In the genomic region with DNA sequence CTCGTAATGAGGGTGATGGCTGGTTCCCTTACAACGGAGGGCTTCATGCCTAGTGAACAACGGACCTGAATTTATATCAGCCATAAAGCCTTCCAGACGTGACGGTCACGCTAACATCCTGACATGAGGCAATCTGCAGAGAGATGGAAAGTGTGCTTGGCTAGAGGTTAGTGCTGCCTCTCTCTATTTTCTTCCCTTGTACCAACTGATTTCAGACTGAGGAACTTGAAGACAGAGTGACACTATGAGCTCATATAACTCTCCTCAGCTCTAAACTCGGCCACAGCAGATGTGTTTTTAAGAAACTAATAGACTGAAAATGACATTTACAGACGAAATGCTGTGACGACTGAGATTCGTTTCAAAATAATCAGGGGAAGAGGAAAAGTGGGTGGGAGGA, we compare ENCODE assay signal across 12 cellular contexts.
A peak's percentile ranks its signal among the peaks of the same experiment; 100 is the strongest.
DNase-seq lines count a peak whose midpoint lies in the region; TF ChIP-seq lines count a peak whose summit lies in the region.
"Had no signal": no experiment of that assay in that cellular context is flagged by ENCODE, and none has a peak within 500 bp of the region (broad histone marks: within the 10 kb centered on the region; RNA-seq: fewer than 3 reads in every experiment).

No MANE protein-coding gene starts in this region.

- H3K9ac ChIP-seq in BLaER1 treated with 17β-estradiol and CSF1 and Interleukin-3, amounts not matched to agents 10 nM and 100 nM = peak overlapping the region in 8 of 11 experiments; percentile 38 to 77 (median 64); a peak in 14 of 22 replicates
- 0 out of 2 replicates have a peak overlapping the region, but pooled peaks have one; percentile 18 for H3K9ac ChIP-seq in GM23248

- peaks cover 56% of the 10 kb centered on the region for H3K4me1 Mint-ChIP-seq in nephron

- H3K36me3 ChIP-seq in BLaER1 treated with 17β-estradiol and CSF1 and Interleukin-3, amounts not matched to agents 10 nM and 100 nM = no peaks in the 10 kb centered on the region; a peak in 1 of 22 replicates
- no peaks in the 10 kb centered on the region for H3K36me3 ChIP-seq in GM23248 (ENCODE audit: low read depth)
- H3K36me3 ChIP-seq in brain microvascular endothelial cell (replicated peaks) = no peaks in the 10 kb centered on the region
- H3K36me3 ChIP-seq: SJCRH30 had no signal

- H3K36me3 Mint-ChIP-seq in nephron (ENCODE audit: low read depth) = peaks cover under 1% of the 10 kb centered on the region

- intact Hi-C loops in dorsolateral prefrontal cortex (cut with DNase I) = no loop called here

- no peaks in the 10 kb centered on the region for H3K9me2 ChIP-seq in GM23248 (ENCODE audit: insufficient read depth)

- peak overlapping the region; percentile 83 to 96 (median 88) for H3K4me2 ChIP-seq in BLaER1 treated with 17β-estradiol and CSF1 and Interleukin-3, amounts not matched to agents 10 nM and 100 nM
- peak overlapping the region; percentile 41 for H3K4me2 ChIP-seq in GM23248 (ENCODE audit: unreplicated experiment)

- H3K4me3 Mint-ChIP-seq in nephron = no peak overlapping the region

- 24 to 26% methylated on average over 10 of the region's 10 CpGs for WGBS in GM23248 (ENCODE audit: low coverage in 1 of 2, low lambda C conversion rate in 2 of 2, missing lambda C conversion rate in 2 of 2), 2 experiments

- H4K20me1 ChIP-seq in BLaER1 treated with 17β-estradiol and CSF1 and Interleukin-3, amounts not matched to agents 10 nM and 100 nM = peaks cover 0 to 7% (median 0%) of the 10 kb centered on the region in 11 experiments; a peak in 2 of 22 replicates
- no peaks in the 10 kb centered on the region for H4K20me1 ChIP-seq in GM23248 (ENCODE audit: insufficient read depth)

- no peaks in the 10 kb centered on the region; the same call in 1 of the 2 replicates for H3F3A ChIP-seq in GM23248 (ENCODE audit: insufficient read depth)

- peak overlapping the region in 8 of 11 experiments; percentile 42 to 89 (median 78); a peak in 15 of 22 replicates for H3K27ac ChIP-seq in BLaER1 treated with 17β-estradiol and CSF1 and Interleukin-3, amounts not matched to agents 10 nM and 100 nM
- H3K27ac ChIP-seq in GM23248 = no peak overlapping the region
- peak overlapping the region; percentile 13 for H3K27ac ChIP-seq in brain microvascular endothelial cell
- peak overlapping the region in 22 of 59 donors; percentile 1 to 79 (median 28) for H3K27ac ChIP-seq in dorsolateral prefrontal cortex
- H3K27ac ChIP-seq: SJCRH30 had no signal

- in situ Hi-C loops in GM23248 (cut with MboI) (no loop called here), brain microvascular endothelial cell (cut with HindIII; ENCODE audit: low pct_ligation_motif_present, low sequenced_read_pairs) (no loop called here)

- no peaks in the 10 kb centered on the region for H3K9me3 ChIP-seq in BLaER1 treated with 17β-estradiol and CSF1 and Interleukin-3, amounts not matched to agents 10 nM and 100 nM (replicated peaks in 1 of 11)
- no peaks in the 10 kb centered on the region for H3K9me3 ChIP-seq in GM23248 (ENCODE audit: low read depth)
- H3K9me3 ChIP-seq: SJCRH30 had no signal

- H3K4me1 ChIP-seq in BLaER1 treated with 17β-estradiol and CSF1 and Interleukin-3, amounts not matched to agents 10 nM and 100 nM = peaks cover 60 to 97% (median 89%) of the 10 kb centered on the region in 10 experiments
- H3K4me1 ChIP-seq in GM23248 (ENCODE audit: insufficient read depth) = peaks cover 25% of the 10 kb centered on the region

- peak; percentile 43 for DNase-seq in GM23248
- DNase-seq in brain microvascular endothelial cell = no peak
- no peak for DNase-seq in NCI-H2029 (lab: John Stamatoyannopoulos, UW)
- DNase-seq in dorsolateral prefrontal cortex = no peak
- no peak for DNase-seq in T-helper 9 cell
- DNase-seq in NCI-H128 (lab: John Stamatoyannopoulos, UW; ENCODE audit: unreplicated experiment) = no peak
- DNase-seq: NCI-H1694; SJCRH30; stimulated activated CD4-positive, alpha-beta T cell treated with anti-CD3 and anti-CD28 coated beads, Interleukin-2, amount 100 ng/mL, for 24 hours; trophoblast cell had no signal

- peak overlapping the region in 2 of 3 experiments; percentile 4 to 6 for H3K27ac Mint-ChIP-seq in nephron

- H3K9me3 Mint-ChIP-seq in nephron = no peaks in the 10 kb centered on the region

- H2AFZ ChIP-seq in GM23248 = peak overlapping the region; percentile 63

- H3K27me3 Mint-ChIP-seq in nephron (ENCODE audit: low read depth) = peaks cover 3% of the 10 kb centered on the region

- no peaks in the 10 kb centered on the region for H3K27me3 ChIP-seq in BLaER1 treated with 17β-estradiol and CSF1 and Interleukin-3, amounts not matched to agents 10 nM and 100 nM
- no peaks in the 10 kb centered on the region for H3K27me3 ChIP-seq in GM23248 (replicated peaks; ENCODE audit: insufficient read depth)
- no peaks in the 10 kb centered on the region for H3K27me3 ChIP-seq in brain microvascular endothelial cell (replicated peaks)
- H3K27me3 ChIP-seq in dorsolateral prefrontal cortex = no peaks in the 10 kb centered on the region
- H3K27me3 ChIP-seq: SJCRH30 had no signal

- TF ChIP-seq CTCF in brain microvascular endothelial cell (IDR thresholded peaks at IDR 0.05; ENCODE audit: low read depth, low read length, missing control alignments) = no peak
- no peak for TF ChIP-seq CTCF in nephron (IDR thresholded peaks at IDR 0.05; ENCODE audit: unreplicated experiment in 3 of 3)
- no peak for TF ChIP-seq CTCF in dorsolateral prefrontal cortex (IDR thresholded peaks at IDR 0.05 in 54 of 56, conservative IDR thresholded peaks at IDR 0.05 in 2 of 56; ENCODE audit: low read depth in 1 of 56, partially characterized antibody in 56 of 56)

- 0 out of 2 replicates have a peak, but pooled peaks cover 3% of the 10 kb centered on the region for H3K79me2 ChIP-seq in GM23248 (ENCODE audit: insufficient read depth)

- peak overlapping the region in 6 of 10 experiments; percentile 3 to 42 (median 14); a peak in 6 of 20 replicates for H3K4me3 ChIP-seq in BLaER1 treated with 17β-estradiol and CSF1 and Interleukin-3, amounts not matched to agents 10 nM and 100 nM
- H3K4me3 ChIP-seq in GM23248 (peak overlapping the region; percentile 23; the same call in 1 of the 2 replicates), brain microvascular endothelial cell (ENCODE audit: low read depth, low read length) (no peak overlapping the region), dorsolateral prefrontal cortex (peak overlapping the region in 8 of 59 donors; percentile 17 to 51 (median 22))
- H3K4me3 ChIP-seq: SJCRH30 had no signal
